ENCODE assay signal across 8 cellular contexts in the genomic region with DNA sequence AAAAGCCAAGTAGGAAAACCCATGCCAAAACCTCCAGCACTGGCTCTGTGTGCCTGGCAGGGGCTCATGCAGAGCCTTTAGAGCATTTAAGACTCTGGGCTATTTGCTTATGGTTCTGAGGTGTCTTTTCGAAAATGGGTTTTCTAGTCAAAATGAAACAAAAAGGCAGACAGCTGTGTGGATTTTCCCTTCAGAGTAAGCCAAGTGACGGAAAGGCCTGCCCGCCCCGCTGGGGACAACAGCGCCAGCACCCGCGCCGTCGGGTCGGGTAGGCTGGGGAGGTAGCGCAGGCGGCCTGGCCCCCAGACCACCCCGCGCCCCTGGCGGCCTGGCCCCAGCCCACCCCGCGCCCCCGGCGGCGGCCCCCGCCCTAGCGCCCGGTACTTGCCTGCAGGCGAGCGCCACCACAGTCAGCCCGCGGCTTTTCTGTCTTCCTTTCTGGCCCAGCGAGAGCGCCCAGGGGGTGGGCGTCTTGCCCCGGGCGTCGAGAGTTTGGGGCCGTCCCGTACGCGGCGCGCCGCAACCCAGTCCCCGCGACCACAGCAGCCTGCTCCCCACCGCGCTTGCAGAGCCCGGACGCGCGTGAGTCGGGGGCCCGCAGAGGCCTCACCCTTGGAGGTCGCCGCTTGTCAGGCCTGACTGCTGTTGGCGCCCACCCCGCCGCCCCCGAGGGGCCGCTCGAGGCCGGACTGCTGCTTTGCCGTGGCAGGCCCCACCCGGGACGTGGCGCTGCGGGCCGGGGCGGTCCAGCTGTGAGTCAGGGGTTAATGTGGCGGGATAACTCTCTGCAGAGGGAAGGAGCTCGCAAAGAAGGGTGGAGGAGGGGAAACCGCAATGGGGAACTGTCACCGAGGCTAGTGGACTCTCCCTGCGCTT. TPM values are rescaled to one million over a fixed set of nuclear protein-coding genes. Genes with fewer than 3 reads are reported as not detected.
DNase-seq lines count a peak whose midpoint lies in the region; ATAC-seq and TF ChIP-seq lines count a peak whose summit lies in the region.

A gene with protein sequence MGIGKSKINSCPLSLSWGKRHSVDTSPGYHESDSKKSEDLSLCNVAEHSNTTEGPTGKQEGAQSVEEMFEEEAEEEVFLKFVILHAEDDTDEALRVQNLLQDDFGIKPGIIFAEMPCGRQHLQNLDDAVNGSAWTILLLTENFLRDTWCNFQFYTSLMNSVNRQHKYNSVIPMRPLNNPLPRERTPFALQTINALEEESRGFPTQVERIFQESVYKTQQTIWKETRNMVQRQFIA (minus strand): TSS at position 771 of the 876 bp plus-strand sequence. CDS start 21,223 bp downstream, outside the sequence.

- intact Hi-C loops in left lung (cut with DNase I), result no loop called here

- no peak within 1 kb of the TSS for H3K27ac ChIP-seq in HUES48 (ENCODE audit: low read depth, low read length)
- H3K27ac ChIP-seq in left lung, result peak within 1 kb of the TSS; percentile 93 to 95

- H3K4me3 ChIP-seq in HUES48 (ENCODE audit: low read depth, low read length) (peak within 1 kb of the TSS; percentile 61), choroid plexus epithelial cell (ENCODE audit: low read depth, low read length) (peak within 1 kb of the TSS; percentile 76), left lung (peak within 1 kb of the TSS; percentile 68 to 69)

- no peaks in the 10 kb centered on the region for H3K27me3 ChIP-seq in HUES48 (ENCODE audit: control insufficient read depth, insufficient read depth, low read length)
- H3K27me3 ChIP-seq in left lung, result no peaks in the 10 kb centered on the region

- peak; percentile 79 for ATAC-seq in GM21447 (IDR thresholded peaks at IDR 0.05; ENCODE audit: unreplicated experiment)
- peak; percentile 86 to 90 for ATAC-seq in activated CD4-positive, CD25-positive, alpha-beta regulatory T cell treated with anti-CD3 and anti-CD28 coated beads, Interleukin-2, amount 50 U/mL, for 24 hours
- ATAC-seq in left lung, result peak; percentile 92

- peak; percentile 61 for DNase-seq in choroid plexus epithelial cell (ENCODE audit: low read depth)
- peak; percentile 88 to 93 for DNase-seq in left lung
- peak; percentile 67 for DNase-seq in stimulated activated CD4-positive, alpha-beta T cell treated with anti-CD3 and anti-CD28 coated beads, Interleukin-4, amount 100 ng/mL, for 1 hour
- DNase-seq in amniotic stem cell (lab: John Stamatoyannopoulos, UW), result no peak

- H3K36me3 ChIP-seq in ES-I3 (ENCODE audit: insufficient read depth, low read length) (no peaks in the 10 kb centered on the region; the same call in 1 of the 2 replicates), HUES48 (ENCODE audit: control insufficient read depth, insufficient read depth, low read length) (0 out of 2 replicates have a peak, but pooled peaks cover 3% of the 10 kb centered on the region), left lung (no peaks in the 10 kb centered on the region)

- H3K9ac ChIP-seq in ES-I3 (ENCODE audit: low read depth, low read length), result peak within 1 kb of the TSS; percentile 67; the same call in 1 of the 2 replicates
- no peak within 1 kb of the TSS for H3K9ac ChIP-seq in HUES48 (ENCODE audit: low read depth, low read length)

- TF ChIP-seq CTCF in choroid plexus epithelial cell (conservative IDR thresholded peaks at IDR 0.05; ENCODE audit: low read depth, low read length) (peak; percentile 30), left lung (IDR thresholded peaks at IDR 0.05) (peak in 1 of 2 donors; percentile 38)

- H3K9me3 ChIP-seq in ES-I3 (ENCODE audit: control insufficient read depth, insufficient read depth, low read length), result no peaks in the 10 kb centered on the region
- H3K9me3 ChIP-seq in HUES48 (ENCODE audit: control insufficient read depth, insufficient read depth, low read length), result no peaks in the 10 kb centered on the region
- H3K9me3 ChIP-seq in left lung, result no peaks in the 10 kb centered on the region

- H3K4me1 ChIP-seq in ES-I3 (ENCODE audit: insufficient read depth, low read length), result peaks cover 17% of the 10 kb centered on the region
- peaks cover 14% of the 10 kb centered on the region; the same call in 1 of the 2 replicates for H3K4me1 ChIP-seq in HUES48 (ENCODE audit: control insufficient read depth, insufficient read depth, low read length)
- peaks cover 0 to 44% of the 10 kb centered on the region in 2 donors for H3K4me1 ChIP-seq in left lung

RNA-seq across cellular contexts. Expression of the gene that starts here (rescaled TPM):
- total RNA-seq in left lung, result 1 to 10 TPM; 5.4 to 8.6 TPM
